ENCODE assay signal across 8 cellular contexts in genomic region chr1:93080424-93080823, GRCh38. TPM values are rescaled to one million over a fixed set of nuclear protein-coding genes. Genes with fewer than 3 reads are reported as not detected.
DNase-seq lines count a peak whose midpoint lies in the region; ATAC-seq, FAIRE-seq and TF ChIP-seq lines count a peak whose summit lies in the region.

No MANE protein-coding gene starts in this region.

- H3K9me3 ChIP-seq in ascending aorta (no peaks in the 10 kb centered on the region), iPS-18a (ENCODE audit: control insufficient read depth, low read depth, low read length) (peaks cover 6% of the 10 kb centered on the region), small intestine (ENCODE audit: control insufficient read depth, low read depth) (no peaks in the 10 kb centered on the region)

- DNase-seq in DMS153 treated with DMSO at 0.1 percent for 48 hours (lab: John Stamatoyannopoulos, UW; ENCODE audit: unreplicated experiment) (peak; percentile 21), NCI-H524 (lab: John Stamatoyannopoulos, UW) (peak; percentile 33 to 52), ascending aorta (ENCODE audit: low spot score in 2 of 2) (no peak), small intestine (peak; percentile 75)
- no peak for DNase-seq in activated effector memory CD4-positive, alpha-beta T cell treated with Interleukin-2 at 50 U/mL for 16 hours

- H3K36me3 ChIP-seq in ascending aorta (peaks cover 0 to under 1% of the 10 kb centered on the region in 2 donors), iPS-18a (ENCODE audit: control insufficient read depth, low read depth, low read length) (peaks cover 11% of the 10 kb centered on the region), small intestine (ENCODE audit: control insufficient read depth in 2 of 2, insufficient read depth in 2 of 2, low read length in 2 of 2) (no peaks in the 10 kb centered on the region)

- H3K27me3 ChIP-seq in ascending aorta (no peaks in the 10 kb centered on the region), iPS-18a (ENCODE audit: control insufficient read depth, insufficient read depth, low read length) (no peaks in the 10 kb centered on the region), small intestine (ENCODE audit: control insufficient read depth in 2 of 2, insufficient read depth in 2 of 2, low read length in 2 of 2) (no peaks in the 10 kb centered on the region)

- TF ChIP-seq CTCF in ascending aorta (IDR thresholded peaks at IDR 0.05) = peak in 2 of 3 experiments; percentile 6 to 42

- H3K4me1 ChIP-seq in ascending aorta (peaks cover 0 to 16% of the 10 kb centered on the region in 2 donors), iPS-18a (ENCODE audit: control insufficient read depth, low read depth, low read length) (peaks cover 11% of the 10 kb centered on the region), small intestine (ENCODE audit: control insufficient read depth in 2 of 2, insufficient read depth in 1 of 2, low read depth in 1 of 2, low read length in 1 of 2) (no peaks in the 10 kb centered on the region)

- 0% methylated on average over 1 of the region's 1 CpG for WGBS in small intestine, 3 donors

- ATAC-seq in GM19372 (IDR thresholded peaks at IDR 0.05; ENCODE audit: low read depth, unreplicated experiment) = peak; percentile 70
- ATAC-seq in HG03378 (IDR thresholded peaks at IDR 0.05; ENCODE audit: unreplicated experiment) = peak; percentile 82

- H3K27ac ChIP-seq in ascending aorta (peak overlapping the region in 1 of 2 donors; percentile 56), iPS-18a (ENCODE audit: low read length) (peak overlapping the region; percentile 99), small intestine (ENCODE audit: low read depth in 1 of 2, low read length in 1 of 2) (peak overlapping the region in 1 of 2 donors; percentile 67)

- no peak for FAIRE-seq in small intestine (lab: Jason Lieb, UNC)

- H3K9ac ChIP-seq in iPS-18a (ENCODE audit: low read length) = peak overlapping the region; percentile 100

- intact Hi-C loops in ascending aorta (cut with DNase I) = no loop called here

- peak overlapping the region; percentile 78 to 89 for H3K4me3 ChIP-seq in ascending aorta
- H3K4me3 ChIP-seq in iPS-18a (ENCODE audit: low read length) = peak overlapping the region; percentile 100
- peak overlapping the region in 1 of 2 donors; percentile 97 for H3K4me3 ChIP-seq in small intestine (ENCODE audit: low read depth in 1 of 2, low read length in 2 of 2)

RNA-seq across cellular contexts. Expression of gene MTF2, which starts 1.3 kb away (rescaled TPM):
- 2.3 TPM for total RNA-seq in ascending aorta
- 1 to 10 TPM; 6.5 to 9.8 (median 8.6) TPM for polyA plus RNA-seq in small intestine

Comparison
In these comparisons a context has a peak if more than half of its experiments do, and no peak if none do; other contexts are left out.
1. DNase-seq: peak in DMS153 treated with DMSO at 0.1 percent for 48 hours (single experiment), NCI-H524 (2 of 2) and small intestine (single experiment); none in ascending aorta (0 of 2) and activated effector memory CD4-positive, alpha-beta T cell treated with Interleukin-2 at 50 U/mL for 16 hours (single experiment).